In genomic region chr15:72797338-72797689, GRCh38 we compare ENCODE assay signal across 1 cellular context.
TF ChIP-seq lines count a peak whose summit lies in the region.

No MANE protein-coding gene starts in this region.

TF ChIP-seq in GM23338, 12 proteins besides CTCF, POLR2A, EP300 and RAD21:
- TF ChIP-seq ZNF462 (CRISPR knock-in tag; IDR thresholded peaks at IDR 0.05) (no peak), JUNB (IDR thresholded peaks at IDR 0.05; ENCODE audit: unreplicated experiment) (no peak), EZH2phosphoT487 (IDR thresholded peaks at IDR 0.05; ENCODE audit: unreplicated experiment) (no peak), NANOG (IDR thresholded peaks at IDR 0.05; ENCODE audit: borderline replicate concordance) (no peak), STAT1 (IDR thresholded peaks at IDR 0.05; ENCODE audit: unreplicated experiment) (no peak), POLR2AphosphoS5 (IDR thresholded peaks at IDR 0.05; ENCODE audit: low read depth) (no peak)
